19 cellular contexts compared by ENCODE assay signal in genomic region chr2:108542071-108542470, GRCh38. TPM values are rescaled to one million over a fixed set of nuclear protein-coding genes. Genes with fewer than 3 reads are reported as not detected.
DNase-seq lines count a peak whose midpoint lies in the region; ATAC-seq, FAIRE-seq and TF ChIP-seq lines count a peak whose summit lies in the region.
"Had no signal": no experiment of that assay in that cellular context is flagged by ENCODE, and none has a peak within 500 bp of the region (broad histone marks: within the 10 kb centered on the region; RNA-seq: fewer than 3 reads in every experiment).

No MANE protein-coding gene starts in this region.

- TF ChIP-seq POLR2A in endothelial cell of umbilical vein (IDR thresholded peaks at IDR 0.05; ENCODE audit: low read depth, low read length) (no peak), lower leg skin (IDR thresholded peaks at IDR 0.05) (no peak)

- TF ChIP-seq CTCF in BJ (IDR thresholded peaks at IDR 0.05; ENCODE audit: insufficient read depth, low read depth, low read length) (no peak), endothelial cell of umbilical vein (IDR thresholded peaks at IDR 0.05; ENCODE audit: extremely low read depth in 1 of 2, insufficient read depth in 1 of 2, low read depth in 1 of 2, low read length in 2 of 2) (no peak), omental fat pad (IDR thresholded peaks at IDR 0.05) (no peak), lower leg skin (IDR thresholded peaks at IDR 0.05) (no peak)

- peak overlapping the region; percentile 50 for H3K27ac ChIP-seq in endothelial cell of umbilical vein (ENCODE audit: insufficient read depth, low read depth, low read length)
- H3K27ac ChIP-seq: BLaER1 treated with 17β-estradiol and CSF1 and Interleukin-3, amounts not matched to agents 10 nM and 100 nM; neutrophil had no signal

- DNase-seq in BJ (ENCODE audit: low read depth) (peak; percentile 33), LHCN-M2 (ENCODE audit: low read depth) (peak; percentile 39), endothelial cell of umbilical vein (ENCODE audit: low read depth, low spot score) (no peak), omental fat pad (ENCODE audit: low spot score) (no peak), lower leg skin (ENCODE audit: low spot score in 2 of 2) (no peak), NCI-H187 (lab: John Stamatoyannopoulos, UW) (no peak), HuH-7 (ENCODE audit: low spot score) (no peak)
- DNase-seq: cortex of kidney; MV-4-11; NK-92 treated with Interleukin-12 subunit alpha and Interleukin-12 subunit beta, amount 100 ng/mL, for 24 hours; SHP77; stimulated activated CD4-positive, alpha-beta T cell treated with anti-CD3 and anti-CD28 coated beads, Interleukin-12 subunit alpha, Interleukin-12 subunit beta, amount 100 ng/mL, for 4 hours; substantia nigra; T-helper 9 cell had no signal

- POLR2A ChIA-PET in BJ (lab: Charles Lee): interaction anchor here (0.5 kb wide), 1 partner anchor 41 kb away, joined by 3 read pairs; no protein-coding TSS in a partner anchor
- POLR2A ChIA-PET in endothelial cell of umbilical vein (lab: Charles Lee): no interaction called here

- CTCF ChIA-PET in BJ (lab: Yijun Ruan, JAX): interaction anchor here (0.6 to 1.5 kb wide), 4 partner anchors 12 to 162 kb away, joined by 3 to 5 read pairs (median 3); no protein-coding TSS in a partner anchor
- CTCF ChIA-PET in endothelial cell of umbilical vein (lab: Charles Lee): interaction anchor here (1.0 to 3.0 kb wide), 7 partner anchors 9 to 94 kb away, joined by 3 to 13 read pairs (median 5); no protein-coding TSS in a partner anchor

- H3K4me3 ChIP-seq in BJ (ENCODE audit: low read depth, low read length) (no peak overlapping the region), endothelial cell of umbilical vein (replicated peaks in 1 of 3; ENCODE audit: insufficient read depth in 1 of 3, low read depth in 1 of 3, low read length in 3 of 3) (no peak overlapping the region), lower leg skin (ENCODE audit: low read depth, poor library complexity, severe bottlenecking) (no peak overlapping the region)
- H3K4me3 ChIP-seq: BLaER1 treated with 17β-estradiol and CSF1 and Interleukin-3, amounts not matched to agents 10 nM and 100 nM; lung had no signal

- H3K9me1 ChIP-seq in endothelial cell of umbilical vein (replicated peaks; ENCODE audit: control insufficient read depth, extremely low read depth, insufficient read depth, low read length): no peaks in the 10 kb centered on the region

- no peaks in the 10 kb centered on the region for H3K27me3 ChIP-seq in BJ (ENCODE audit: control insufficient read depth, insufficient read depth, low read length)
- H3K27me3 ChIP-seq in endothelial cell of umbilical vein (ENCODE audit: control insufficient read depth in 2 of 2, insufficient read depth in 2 of 2, low read length in 2 of 2): no peaks in the 10 kb centered on the region
- H3K27me3 ChIP-seq: BLaER1 treated with 17β-estradiol and CSF1 and Interleukin-3, amounts not matched to agents 10 nM and 100 nM; neutrophil had no signal

- ATAC-seq in omental fat pad (ENCODE audit: low FRiP score) (peak; percentile 73), GM21576 (IDR thresholded peaks at IDR 0.05; ENCODE audit: unreplicated experiment) (no peak)
- ATAC-seq: esophagus mucosa had no signal

- 42 to 53% methylated on average over 4 of the region's 4 CpGs for WGBS in lower leg skin, 2 donors

- H3K79me2 ChIP-seq in endothelial cell of umbilical vein (ENCODE audit: control insufficient read depth, insufficient read depth, low read length): peaks cover 75% of the 10 kb centered on the region

- FAIRE-seq in endothelial cell of umbilical vein (lab: Jason Lieb, UNC): peak; percentile 24

- H3K4me1 ChIP-seq in endothelial cell of umbilical vein (ENCODE audit: control insufficient read depth, extremely low read depth, insufficient read depth, low read length): peaks cover 20% of the 10 kb centered on the region

- intact Hi-C loops in endothelial cell of umbilical vein (cut with micrococcal nuclease): loop anchor here (2.0 kb wide), 1 partner anchor 37 kb away; no protein-coding TSS in a partner anchor
- intact Hi-C loops in lower leg skin (cut with DNase I; ENCODE audit: low total_unique reads): no loop called here

- peaks cover 3% of the 10 kb centered on the region for H4K20me1 ChIP-seq in endothelial cell of umbilical vein (replicated peaks; ENCODE audit: control insufficient read depth, extremely low read depth, insufficient read depth, low read length)

- BruUV-seq in endothelial cell of umbilical vein (replicated peaks; lab: Mats Ljungman, UMichigan): no TSS peak

- H3K9me3 ChIP-seq in endothelial cell of umbilical vein (replicated peaks; ENCODE audit: control insufficient read depth, insufficient read depth, low read length): no peaks in the 10 kb centered on the region
- H3K9me3 ChIP-seq: neutrophil had no signal

- H3K36me3 ChIP-seq in BJ (ENCODE audit: control insufficient read depth, insufficient read depth, low read length) (no peaks in the 10 kb centered on the region), endothelial cell of umbilical vein (ENCODE audit: control insufficient read depth in 2 of 2, extremely low read depth in 1 of 2, insufficient read depth in 2 of 2, low read length in 2 of 2) (no peaks in the 10 kb centered on the region)
- H3K36me3 ChIP-seq: neutrophil had no signal

- H3K9ac ChIP-seq in endothelial cell of umbilical vein (replicated peaks; ENCODE audit: extremely low read depth, insufficient read depth, low read length): no peak overlapping the region
- H3K9ac ChIP-seq: BLaER1 treated with 17β-estradiol and CSF1 and Interleukin-3, amounts not matched to agents 10 nM and 100 nM had no signal

- peak overlapping the region; percentile 4 for H3K4me2 ChIP-seq in endothelial cell of umbilical vein (ENCODE audit: insufficient read depth, low read length)

- no peak overlapping the region for H2AFZ ChIP-seq in endothelial cell of umbilical vein (ENCODE audit: low read depth, low read length)

- dilution Hi-C loops in endothelial cell of umbilical vein (cut with MboI; ENCODE audit: extremely low pct_ligation_motif_present, low sequenced_read_pairs): no loop called here

TF ChIP-seq in endothelial cell of umbilical vein, 7 proteins besides CTCF, POLR2A, EP300 and RAD21:
- no peak for TF ChIP-seq EZH2 (IDR thresholded peaks at IDR 0.05; ENCODE audit: borderline replicate concordance, low read depth, low read length, severe bottlenecking)
- TF ChIP-seq JUN (IDR thresholded peaks at IDR 0.05; ENCODE audit: borderline replicate concordance, insufficient read depth, insufficient read length, low read depth): peak; percentile 58

RNA-seq across cellular contexts. Expression of gene LIMS1, which starts 7.8 kb away (rescaled TPM):
- polyA plus RNA-seq in BJ (2011; rRNA removed): 82.8 and 103 TPM in 2 replicates
- polyA minus RNA-seq in BJ (2011; rRNA and poly(A)+ RNA removed): 65.0 and 101 TPM in 2 replicates
- total RNA-seq in LHCN-M2 (2014; rRNA removed): 112 and 198 TPM in 2 replicates
- 72.1 TPM for polyA plus RNA-seq in LHCN-M2 (2012)
- total RNA-seq in endothelial cell of umbilical vein: 153 and 166 TPM in 2 replicates
- 192 and 229 TPM in 2 replicates for polyA plus RNA-seq in endothelial cell of umbilical vein
- polyA plus RNA-seq in endothelial cell of umbilical vein (2011; cell fraction: cytosol; rRNA removed): 214 and 217 TPM in 2 replicates
- 214 and 235 TPM in 2 replicates for polyA plus RNA-seq in endothelial cell of umbilical vein (2011; cell fraction: nucleus; rRNA removed)
- 161 and 162 TPM in 2 replicates for polyA plus RNA-seq in endothelial cell of umbilical vein (2012)
- polyA minus RNA-seq in endothelial cell of umbilical vein: 456 and 465 TPM in 2 replicates
- polyA minus RNA-seq in endothelial cell of umbilical vein (2011; cell fraction: cytosol; rRNA and poly(A)+ RNA removed): 31.2 TPM
- 265 and 278 TPM in 2 replicates for polyA minus RNA-seq in endothelial cell of umbilical vein (2011; cell fraction: nucleus; rRNA and poly(A)+ RNA removed)
- 100 to 1,000 TPM in 3 of 4 donors, 10 to 100 TPM in 1; 69.4 to 175 (median 155) TPM for total RNA-seq in omental fat pad
- total RNA-seq in lower leg skin: 10 to 100 TPM; 43.6 to 89.3 (median 59.6) TPM

Comparison
In these comparisons a context has a peak if more than half of its experiments do, and no peak if none do; other contexts are left out.
1. DNase-seq: peak in BJ (single experiment) and LHCN-M2 (single experiment); none in endothelial cell of umbilical vein (single experiment), omental fat pad (single experiment), lower leg skin (0 of 2), NCI-H187 (0 of 2) and HuH-7 (single experiment).